In the genomic region with DNA sequence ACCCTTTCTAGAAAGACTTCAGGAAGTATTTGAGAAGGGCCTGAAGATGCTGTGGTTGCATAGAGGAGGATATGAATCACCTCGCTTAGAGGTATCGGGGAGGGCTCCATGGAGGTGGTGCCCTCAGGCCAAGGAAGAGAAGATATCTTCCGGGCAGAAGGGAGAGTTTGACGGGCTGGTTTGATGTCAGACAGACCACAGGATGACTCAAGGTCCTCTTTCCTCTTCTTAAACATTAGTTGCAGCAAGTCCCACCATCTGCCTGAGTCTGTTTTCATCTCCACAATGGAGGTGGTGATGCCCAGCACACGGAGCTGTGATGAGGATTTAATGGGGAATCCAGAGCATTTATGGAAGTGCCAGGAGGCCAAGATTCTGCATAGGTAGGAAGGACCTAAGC, we compare ENCODE assay signal across 9 cellular contexts. TPM values are rescaled to one million over a fixed set of nuclear protein-coding genes. Genes with fewer than 3 reads are reported as not detected.
A peak's percentile ranks its signal among the peaks of the same experiment; 100 is the strongest.
DNase-seq lines count a peak whose midpoint lies in the region; ATAC-seq and TF ChIP-seq lines count a peak whose summit lies in the region.
"Had no signal": no experiment of that assay in that cellular context is flagged by ENCODE, and none has a peak within 500 bp of the region (broad histone marks: within the 10 kb centered on the region; RNA-seq: fewer than 3 reads in every experiment).

No MANE protein-coding gene starts in this region.

- H3K27ac ChIP-seq in Peyer's patch (peak overlapping the region; percentile 35 to 79 (median 58)), testis (no peak overlapping the region)

- H3K4me1 Mint-ChIP-seq in chondrocyte (ENCODE audit: low read depth) (peaks cover 7% of the 10 kb centered on the region), progenitor cell of endocrine pancreas (ENCODE audit: low read depth) (no peaks in the 10 kb centered on the region)

- TF ChIP-seq CTCF in Peyer's patch (IDR thresholded peaks at IDR 0.05) (no peak), testis (IDR thresholded peaks at IDR 0.05) (no peak), chondrocyte (IDR thresholded peaks at IDR 0.05) (no peak), progenitor cell of endocrine pancreas (IDR thresholded peaks at IDR 0.05; ENCODE audit: unreplicated experiment) (no peak)

- 74 to 76% methylated on average over 5 of the region's 5 CpGs for WGBS in testis, 2 donors

- TF ChIP-seq POLR2A in Peyer's patch (IDR thresholded peaks at IDR 0.05) (no peak), testis (IDR thresholded peaks at IDR 0.05) (no peak)

- peaks cover 0 to 33% (median 9%) of the 10 kb centered on the region in 4 donors for H3K4me1 ChIP-seq in Peyer's patch
- H3K4me1 ChIP-seq in testis = no peaks in the 10 kb centered on the region

- H3K9me3 ChIP-seq in Peyer's patch = no peaks in the 10 kb centered on the region
- H3K9me3 ChIP-seq in testis = no peaks in the 10 kb centered on the region

- DNase-seq in Peyer's patch = peak in 2 of 3 donors; percentile 27 to 72
- peak; percentile 87 for DNase-seq in activated effector memory CD4-positive, alpha-beta T cell treated with anti-CD3 and anti-CD28 coated beads, Interleukin-2, amount 50 U/mL, for 16 hours
- peak; percentile 20 to 70 (median 35) for DNase-seq in stimulated activated CD4-positive, alpha-beta T cell treated with anti-CD3 and anti-CD28 coated beads, Interleukin-1b, Interleukin-23, amount 100 ng/mL, for 24 hours (ENCODE audit: low read depth in 4 of 4, low spot score in 1 of 4)
- no peak for DNase-seq in testis
- DNase-seq in chondrocyte (ENCODE audit: low spot score) = no peak
- no peak for DNase-seq in progenitor cell of endocrine pancreas (ENCODE audit: low spot score, unreplicated experiment)

- H3K27me3 Mint-ChIP-seq in chondrocyte (ENCODE audit: low read depth) = no peaks in the 10 kb centered on the region
- peaks cover 16% of the 10 kb centered on the region for H3K27me3 Mint-ChIP-seq in progenitor cell of endocrine pancreas

- ATAC-seq in GM21381 (IDR thresholded peaks at IDR 0.05; ENCODE audit: unreplicated experiment) = peak; percentile 43
- no peak for ATAC-seq in GM21737 (IDR thresholded peaks at IDR 0.05; ENCODE audit: unreplicated experiment)

- H3K9me3 Mint-ChIP-seq in chondrocyte (ENCODE audit: low read depth) = no peaks in the 10 kb centered on the region
- H3K9me3 Mint-ChIP-seq in progenitor cell of endocrine pancreas (ENCODE audit: low read depth) = no peaks in the 10 kb centered on the region
- H3K9me3 Mint-ChIP-seq: neural crest cell had no signal

- no peaks in the 10 kb centered on the region for H3K36me3 ChIP-seq in Peyer's patch
- no peaks in the 10 kb centered on the region for H3K36me3 ChIP-seq in testis (ENCODE audit: low read depth, missing control alignments)

- intact Hi-C loops in testis (cut with DNase I; ENCODE audit: low total_unique reads) = no loop called here

- H3K27ac Mint-ChIP-seq in chondrocyte (ENCODE audit: unreplicated experiment) = no peak overlapping the region
- H3K27ac Mint-ChIP-seq in progenitor cell of endocrine pancreas = no peak overlapping the region

- no peak overlapping the region for H3K4me3 ChIP-seq in Peyer's patch
- H3K4me3 ChIP-seq in testis = no peak overlapping the region

- no peaks in the 10 kb centered on the region for H3K36me3 Mint-ChIP-seq in chondrocyte (ENCODE audit: low read depth)
- H3K36me3 Mint-ChIP-seq in progenitor cell of endocrine pancreas (ENCODE audit: insufficient read depth) = no peaks in the 10 kb centered on the region

- H3K4me3 Mint-ChIP-seq in chondrocyte (ENCODE audit: unreplicated experiment) (no peak overlapping the region), progenitor cell of endocrine pancreas (ENCODE audit: low read depth) (no peak overlapping the region)
- H3K4me3 Mint-ChIP-seq: neural crest cell had no signal

- H3K27me3 ChIP-seq in Peyer's patch (no peaks in the 10 kb centered on the region), testis (no peaks in the 10 kb centered on the region)

RNA-seq across cellular contexts. Expression of a gene that starts 25.1 kb away (rescaled TPM):
- total RNA-seq in Peyer's patch (1 to 10 TPM; 2.1 to 9.9 (median 6.0) TPM), testis (1 to 10 TPM; 5.7 to 6.4 TPM), chondrocyte (1.8 to 2.9 TPM in 2 of 3 replicates, not detected in the other), progenitor cell of endocrine pancreas (0.07 TPM in 1 of 2 replicates, not detected in the other)
- 5.1 TPM for polyA plus RNA-seq in testis (ENCODE audit: insufficient read depth, low read depth, low replicate concordance)

Comparison
In these comparisons a context has a peak if more than half of its experiments do, and no peak if none do; other contexts are left out.
1. DNase-seq: peak in Peyer's patch (2 of 3), activated effector memory CD4-positive, alpha-beta T cell treated with anti-CD3 and anti-CD28 coated beads, Interleukin-2, amount 50 U/mL, for 16 hours (single experiment) and stimulated activated CD4-positive, alpha-beta T cell treated with anti-CD3 and anti-CD28 coated beads, Interleukin-1b, Interleukin-23, amount 100 ng/mL, for 24 hours (4 of 4); none in testis (single experiment), chondrocyte (single experiment) and progenitor cell of endocrine pancreas (single experiment).
2. H3K27ac ChIP-seq: peak in Peyer's patch (4 of 4); none in testis (0 of 2).